Comparison of ENCODE assay signal across 9 cellular contexts in genomic region chr1:220818421-220819173, GRCh38. TPM values are rescaled to one million over a fixed set of nuclear protein-coding genes. Genes with fewer than 3 reads are reported as not detected.
DNase-seq lines count a peak whose midpoint lies in the region; ATAC-seq and TF ChIP-seq lines count a peak whose summit lies in the region.
"Had no signal": no experiment of that assay in that cellular context is flagged by ENCODE, and none has a peak within 500 bp of the region (broad histone marks: within the 10 kb centered on the region; RNA-seq: fewer than 3 reads in every experiment).

No MANE protein-coding gene starts in this region.

- peaks cover 4% of the 10 kb centered on the region for H3K27me3 Mint-ChIP-seq in memory B cell

- H3K4me3 ChIP-seq in cardiac fibroblast (replicated peaks in 1 of 2; ENCODE audit: low read depth in 2 of 2, low read length in 2 of 2) (no peak overlapping the region), upper lobe of right lung (no peak overlapping the region)
- H3K4me3 ChIP-seq in effector memory CD4-positive, alpha-beta T cell (ENCODE audit: insufficient read depth, low read depth, low read length, poor library complexity, severe bottlenecking) = no peak overlapping the region

- H3K4me1 ChIP-seq in upper lobe of right lung = peaks cover 3% of the 10 kb centered on the region
- no peaks in the 10 kb centered on the region for H3K4me1 ChIP-seq in effector memory CD4-positive, alpha-beta T cell (ENCODE audit: control insufficient read depth, insufficient read depth, low read length, poor library complexity, severe bottlenecking)

- no peaks in the 10 kb centered on the region for H3K36me3 ChIP-seq in upper lobe of right lung
- H3K36me3 ChIP-seq in effector memory CD4-positive, alpha-beta T cell (ENCODE audit: control insufficient read depth, insufficient read depth, low read length) = no peaks in the 10 kb centered on the region

- H3K9me3 Mint-ChIP-seq in memory B cell = peaks cover 2% of the 10 kb centered on the region

- peak overlapping the region; percentile 55 for H3K27ac ChIP-seq in upper lobe of right lung
- no peak overlapping the region for H3K27ac ChIP-seq in effector memory CD4-positive, alpha-beta T cell (ENCODE audit: insufficient read depth, low read length, poor library complexity, severe bottlenecking)

- TF ChIP-seq CTCF in cardiac fibroblast (IDR thresholded peaks at IDR 0.05; ENCODE audit: low read depth, low read length) = no peak
- TF ChIP-seq CTCF in upper lobe of right lung (IDR thresholded peaks at IDR 0.05) = no peak

- ATAC-seq in memory B cell (ENCODE audit: low read depth) (no peak), upper lobe of right lung (peak; percentile 70)

- peak; percentile 73 for DNase-seq in HS-27A (ENCODE audit: low read depth)
- peak; percentile 73 for DNase-seq in cardiac fibroblast (ENCODE audit: low read depth in 2 of 2)
- no peak for DNase-seq in memory B cell (ENCODE audit: low spot score in 2 of 2)
- no peak for DNase-seq in upper lobe of right lung
- no peak for DNase-seq in hippocampal formation (lab: John Stamatoyannopoulos, UW)
- no peak for DNase-seq in effector memory CD4-positive, alpha-beta T cell
- DNase-seq in ecto neural progenitor cell (ENCODE audit: low spot score) = no peak
- DNase-seq: cortex of kidney, NCI-H187 had no signal

- no peaks in the 10 kb centered on the region for H3K9me3 ChIP-seq in upper lobe of right lung
- no peaks in the 10 kb centered on the region for H3K9me3 ChIP-seq in effector memory CD4-positive, alpha-beta T cell (ENCODE audit: control insufficient read depth, low read length)

- H3K27ac Mint-ChIP-seq in memory B cell = peak overlapping the region; percentile 60

- peaks cover 5% of the 10 kb centered on the region for H3K36me3 Mint-ChIP-seq in memory B cell

- no peak overlapping the region for H3K4me3 Mint-ChIP-seq in memory B cell

- intact Hi-C loops in upper lobe of right lung (cut with DNase I) = no loop called here

- no peaks in the 10 kb centered on the region for H3K4me1 Mint-ChIP-seq in memory B cell

- no peaks in the 10 kb centered on the region for H3K27me3 ChIP-seq in upper lobe of right lung
- no peaks in the 10 kb centered on the region for H3K27me3 ChIP-seq in effector memory CD4-positive, alpha-beta T cell (replicated peaks; ENCODE audit: control insufficient read depth, insufficient read depth, low read length, poor library complexity, severe bottlenecking)

RNA-seq across cellular contexts. Expression of gene MTARC1, which starts 31.9 kb away (rescaled TPM):
- total RNA-seq in upper lobe of right lung = 25.2 TPM

Comparison
In these comparisons a context has a peak if more than half of its experiments do, and no peak if none do; other contexts are left out.
1. DNase-seq: peak in HS-27A (single experiment) and cardiac fibroblast (2 of 2); none in memory B cell (0 of 2), upper lobe of right lung (single experiment), hippocampal formation (0 of 2), effector memory CD4-positive, alpha-beta T cell (0 of 3) and ecto neural progenitor cell (single experiment).